Comparison of ENCODE assay signal across 9 cellular contexts in the genomic region with DNA sequence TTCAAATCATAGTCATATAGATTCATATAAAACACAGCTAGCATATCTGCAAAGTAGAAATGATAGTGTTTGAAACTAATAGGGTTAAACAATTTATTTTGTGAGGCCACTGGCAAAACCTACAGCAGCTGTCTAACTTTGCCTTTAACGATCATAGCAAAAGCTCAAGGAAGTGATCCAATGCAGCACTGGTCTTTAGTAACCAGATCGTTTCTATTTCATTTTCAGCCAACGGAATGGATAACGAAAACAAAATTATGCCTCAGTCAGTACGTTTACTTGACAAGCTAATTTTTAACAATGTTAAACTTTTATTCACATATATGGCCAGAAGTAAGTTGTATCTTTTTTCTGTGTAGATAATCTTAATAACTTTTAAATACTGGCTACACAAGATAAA. TPM values are rescaled to one million over a fixed set of nuclear protein-coding genes. Genes with fewer than 3 reads are reported as not detected.
DNase-seq lines count a peak whose midpoint lies in the region; ATAC-seq and TF ChIP-seq lines count a peak whose summit lies in the region.
"Had no signal": no experiment of that assay in that cellular context is flagged by ENCODE, and none has a peak within 500 bp of the region (broad histone marks: within the 10 kb centered on the region; RNA-seq: fewer than 3 reads in every experiment).

No MANE protein-coding gene starts in this region.

- peak; percentile 59 for ATAC-seq in CD8-positive, alpha-beta T cell
- ATAC-seq in GM19467 (IDR thresholded peaks at IDR 0.05; ENCODE audit: unreplicated experiment): peak; percentile 72
- peak; percentile 88 for ATAC-seq in HG03571 (IDR thresholded peaks at IDR 0.05; ENCODE audit: unreplicated experiment)
- peak in 1 of 2 donors; percentile 57 for ATAC-seq in upper lobe of left lung (ENCODE audit: low FRiP score in 2 of 2)

- no peak for TF ChIP-seq POLR2A in upper lobe of left lung (IDR thresholded peaks at IDR 0.05)

- H3K4me1 Mint-ChIP-seq in CD8-positive, alpha-beta T cell (ENCODE audit: low read depth): peaks cover 83% of the 10 kb centered on the region

- no peak for TF ChIP-seq EP300 in upper lobe of left lung (IDR thresholded peaks at IDR 0.05)

- peak overlapping the region; percentile 12 for H2AFZ ChIP-seq in fibroblast of lung (ENCODE audit: low read length)

- peaks cover 38% of the 10 kb centered on the region for H3K79me2 ChIP-seq in fibroblast of lung (ENCODE audit: control insufficient read depth, insufficient read depth, low read length)

- peak overlapping the region; percentile 83 for H3K4me2 ChIP-seq in fibroblast of lung (ENCODE audit: extremely low read depth, insufficient read depth, low read length)

- TF ChIP-seq CTCF in CD8-positive, alpha-beta T cell (IDR thresholded peaks at IDR 0.05): no peak
- no peak for TF ChIP-seq CTCF in fibroblast of lung (conservative IDR thresholded peaks at IDR 0.05 in 1 of 2, IDR thresholded peaks at IDR 0.05 in 1 of 2; ENCODE audit: low read depth in 1 of 2, low read length in 2 of 2)
- TF ChIP-seq CTCF in upper lobe of left lung (IDR thresholded peaks at IDR 0.05): no peak

- H3K27ac Mint-ChIP-seq in CD8-positive, alpha-beta T cell: peak overlapping the region; percentile 53
- H3K27ac Mint-ChIP-seq: dendritic cell treated with granulocyte-macrophage colony-stimulating factor and Interleukin-4, amounts not matched to agents 40 ng/mL and 50 ng/mL, for 4 days had no signal

- no peak overlapping the region for H3K9ac ChIP-seq in fibroblast of lung (ENCODE audit: insufficient read depth, low read length)

- no peaks in the 10 kb centered on the region for H4K20me1 ChIP-seq in fibroblast of lung (ENCODE audit: control insufficient read depth, extremely low read depth, insufficient read depth, low read length)

- H3K4me1 ChIP-seq in CD8-positive, alpha-beta T cell (ENCODE audit: insufficient read depth, low read length): peaks cover 35% of the 10 kb centered on the region
- H3K4me1 ChIP-seq in fibroblast of lung (ENCODE audit: control insufficient read depth, extremely low read depth, insufficient read depth, low read length) (no peaks in the 10 kb centered on the region), upper lobe of left lung (peaks cover 20 to 46% (median 25%) of the 10 kb centered on the region in 4 donors)

- CTCF ChIA-PET in CD8-positive, alpha-beta T cell (lab: Charles Lee): interaction anchor here (1.2 to 1.5 kb wide), 2 partner anchors 20 to 80 kb away, joined by 3 to 7 read pairs; partner anchors contain the start of gene FOCAD

- WGBS in upper lobe of left lung, 2 donors: 1 to 11% methylated on average over 5 of the region's 5 CpGs

- no peaks in the 10 kb centered on the region for H3K36me3 ChIP-seq in CD8-positive, alpha-beta T cell (ENCODE audit: insufficient read depth, low read length)
- H3K36me3 ChIP-seq in fibroblast of lung (ENCODE audit: control insufficient read depth, insufficient read depth, low read length) (no peaks in the 10 kb centered on the region), upper lobe of left lung (no peaks in the 10 kb centered on the region)

- no peak for DNase-seq in CD8-positive, alpha-beta T cell
- DNase-seq in fibroblast of lung (ENCODE audit: low read depth in 2 of 2) (peak; percentile 34 to 76), upper lobe of left lung (no peak), NCI-H2227 treated with DMSO at 0.1 percent for 48 hours (lab: John Stamatoyannopoulos, UW) (no peak), foreskin melanocyte (no peak), posterior cingulate gyrus (no peak)

- no peaks in the 10 kb centered on the region for H3K9me3 ChIP-seq in CD8-positive, alpha-beta T cell (ENCODE audit: low read length)
- H3K9me3 ChIP-seq in fibroblast of lung (ENCODE audit: control insufficient read depth, insufficient read depth, low read depth, low read length): no peaks in the 10 kb centered on the region
- no peaks in the 10 kb centered on the region for H3K9me3 ChIP-seq in upper lobe of left lung

- H3K27me3 ChIP-seq in CD8-positive, alpha-beta T cell (ENCODE audit: insufficient read depth, low read length): no peaks in the 10 kb centered on the region
- no peaks in the 10 kb centered on the region for H3K27me3 ChIP-seq in fibroblast of lung (ENCODE audit: control insufficient read depth, insufficient read depth, low read length)
- no peaks in the 10 kb centered on the region for H3K27me3 ChIP-seq in upper lobe of left lung

- no peak overlapping the region for H3K27ac ChIP-seq in CD8-positive, alpha-beta T cell (ENCODE audit: low read depth, low read length)
- peak overlapping the region; percentile 37 for H3K27ac ChIP-seq in fibroblast of lung (ENCODE audit: insufficient read depth, low read length)
- peak overlapping the region in 3 of 4 donors; percentile 31 to 42 (median 33) for H3K27ac ChIP-seq in upper lobe of left lung

- peaks cover 15% of the 10 kb centered on the region for H3K36me3 Mint-ChIP-seq in CD8-positive, alpha-beta T cell

- no peak overlapping the region for H3K4me3 ChIP-seq in CD8-positive, alpha-beta T cell (ENCODE audit: low read depth, low read length)
- H3K4me3 ChIP-seq in fibroblast of lung (replicated peaks in 1 of 4; ENCODE audit: control extremely low read depth in 1 of 4, insufficient read depth in 1 of 4, low read depth in 3 of 4, low read length in 4 of 4) (peak overlapping the region; percentile 35 to 56 (median 40)), upper lobe of left lung (peak overlapping the region in 2 of 4 donors; percentile 27 to 34)

- POLR2A ChIA-PET in CD8-positive, alpha-beta T cell (lab: Charles Lee): interaction anchor here (0.6 to 2.4 kb wide), 3 partner anchors 14 to 105 kb away, joined by 3 to 11 read pairs (median 5); partner anchors contain the start of gene MLLT3

- intact Hi-C loops in CD8-positive, alpha-beta T cell (cut with DNase I, micrococcal nuclease): no loop called here
- intact Hi-C loops in posterior cingulate gyrus (cut with DNase I): no loop called here

- peak overlapping the region; percentile 55 for H3K4me3 Mint-ChIP-seq in CD8-positive, alpha-beta T cell
- H3K4me3 Mint-ChIP-seq: dendritic cell treated with granulocyte-macrophage colony-stimulating factor and Interleukin-4, amounts not matched to agents 40 ng/mL and 50 ng/mL, for 4 days had no signal

- no peaks in the 10 kb centered on the region for H3K9me3 Mint-ChIP-seq in CD8-positive, alpha-beta T cell
- H3K9me3 Mint-ChIP-seq: dendritic cell treated with granulocyte-macrophage colony-stimulating factor and Interleukin-4, amounts not matched to agents 40 ng/mL and 50 ng/mL, for 4 days had no signal

- H3K27me3 Mint-ChIP-seq in CD8-positive, alpha-beta T cell (ENCODE audit: low read depth): no peaks in the 10 kb centered on the region
- H3K27me3 Mint-ChIP-seq: dendritic cell treated with granulocyte-macrophage colony-stimulating factor and Interleukin-4, amounts not matched to agents 40 ng/mL and 50 ng/mL, for 4 days had no signal

RNA-seq across cellular contexts. Expression of gene MLLT3, which starts 17.7 kb away (rescaled TPM):
- total RNA-seq in CD8-positive, alpha-beta T cell: 10 to 100 TPM; 40.3 to 44.5 TPM
- 36.5 and 43.8 TPM in 2 replicates for total RNA-seq in fibroblast of lung
- polyA plus RNA-seq in fibroblast of lung: 21.7 and 37.3 TPM in 2 replicates
- polyA plus RNA-seq in fibroblast of lung (2012): 15.5 and 21.4 TPM in 2 replicates
- polyA minus RNA-seq in fibroblast of lung (ENCODE audit: low replicate concordance): 5.7 and 18.6 TPM in 2 replicates
- total RNA-seq in upper lobe of left lung: 10 to 100 TPM; 13.8 to 30.4 (median 20.9) TPM

Comparison
In these comparisons a context has a peak if more than half of its experiments do, and no peak if none do; other contexts are left out.
1. DNase-seq: peak in fibroblast of lung (2 of 2); none in CD8-positive, alpha-beta T cell (0 of 7), upper lobe of left lung (0 of 2), NCI-H2227 treated with DMSO at 0.1 percent for 48 hours (single experiment), foreskin melanocyte (single experiment) and posterior cingulate gyrus (0 of 10).